ENCODE assay signal across 20 cellular contexts in genomic region chr2:180692322-180692721, GRCh38.
DNase-seq lines count a peak whose midpoint lies in the region; ATAC-seq and TF ChIP-seq lines count a peak whose summit lies in the region.
"Had no signal": no experiment of that assay in that cellular context is flagged by ENCODE, and none has a peak within 500 bp of the region (broad histone marks: within the 10 kb centered on the region; RNA-seq: fewer than 3 reads in every experiment).

No MANE protein-coding gene starts in this region.

- no peaks in the 10 kb centered on the region for H3K9me3 Mint-ChIP-seq in nephron progenitor cell
- no peaks in the 10 kb centered on the region for H3K9me3 Mint-ChIP-seq in activated naive CD4-positive, alpha-beta T cell treated with anti-CD3 and anti-CD28 coated beads, Interleukin-2, amount 50 U/mL, for 72 hours
- H3K9me3 Mint-ChIP-seq: GM23338, IgD-negative memory B cell had no signal

- peak overlapping the region; percentile 30 for H3K27ac Mint-ChIP-seq in nephron progenitor cell
- no peak overlapping the region for H3K27ac Mint-ChIP-seq in activated naive CD4-positive, alpha-beta T cell treated with anti-CD3 and anti-CD28 coated beads, Interleukin-2, amount 50 U/mL, for 72 hours
- H3K27ac Mint-ChIP-seq: CD14-positive monocyte, GM23338, IgD-negative memory B cell had no signal

- H3K4me1 Mint-ChIP-seq in nephron progenitor cell: no peaks in the 10 kb centered on the region
- H3K4me1 Mint-ChIP-seq: CD14-positive monocyte, GM23338 had no signal

- H3K4me3 Mint-ChIP-seq in nephron progenitor cell: no peak overlapping the region
- H3K4me3 Mint-ChIP-seq: CD14-positive monocyte, GM23338, IgD-negative memory B cell had no signal

- H3K36me3 Mint-ChIP-seq in nephron progenitor cell (ENCODE audit: low read depth): no peaks in the 10 kb centered on the region
- no peaks in the 10 kb centered on the region for H3K36me3 Mint-ChIP-seq in activated naive CD4-positive, alpha-beta T cell treated with anti-CD3 and anti-CD28 coated beads, Interleukin-2, amount 50 U/mL, for 72 hours
- H3K36me3 Mint-ChIP-seq: CD14-positive monocyte, IgD-negative memory B cell had no signal

- peak overlapping the region; percentile 29 for H3K4me3 ChIP-seq in MG63
- H3K4me3 ChIP-seq: GM23338, HAP-1, Peyer's patch had no signal

- DNase-seq in MG63: no peak
- peak; percentile 55 for DNase-seq in epithelial cell of prostate (ENCODE audit: low read depth, low spot score)
- DNase-seq in nephron progenitor cell: no peak
- DNase-seq in GDM1 (lab: John Stamatoyannopoulos, UW): no peak
- no peak for DNase-seq in activated naive CD4-positive, alpha-beta T cell treated with anti-CD3 and anti-CD28 coated beads, Interleukin-2, amount 50 U/mL, for 72 hours (ENCODE audit: low spot score in 2 of 2)
- no peak for DNase-seq in NCI-H69 (lab: John Stamatoyannopoulos, UW)
- DNase-seq: Karpas-422, NCI-H1436, NCI-H1930, NCI-H2227 treated with DMSO at 0.1 percent for 48 hours, NCI-H524, NCI-H82, Peyer's patch, SW 1271 had no signal

- ATAC-seq in HG02763 (IDR thresholded peaks at IDR 0.05; ENCODE audit: unreplicated experiment): no peak
- ATAC-seq in activated naive CD4-positive, alpha-beta T cell treated with anti-CD3 and anti-CD28 coated beads, Interleukin-2, amount 50 U/mL, for 72 hours: no peak
- ATAC-seq: GM23338 had no signal

- no peaks in the 10 kb centered on the region for H3K36me3 ChIP-seq in MG63
- H3K36me3 ChIP-seq: HAP-1, Peyer's patch had no signal

- H3K27me3 Mint-ChIP-seq in nephron progenitor cell (ENCODE audit: low read depth, poor library complexity): peaks cover 3% of the 10 kb centered on the region

- TF ChIP-seq CTCF in 22Rv1 (IDR thresholded peaks at IDR 0.05) (no peak), nephron progenitor cell (IDR thresholded peaks at IDR 0.05) (no peak)

- H3K27ac ChIP-seq in 22Rv1: peak overlapping the region; percentile 71
- H3K27ac ChIP-seq in epithelial cell of prostate: no peak overlapping the region
- H3K27ac ChIP-seq: Peyer's patch had no signal

- no peaks in the 10 kb centered on the region for H3K9me3 ChIP-seq in MG63
- H3K9me3 ChIP-seq: HAP-1, Peyer's patch had no signal

- no peaks in the 10 kb centered on the region for H3K27me3 ChIP-seq in MG63
- H3K27me3 ChIP-seq: Peyer's patch had no signal
